Comparison of ENCODE assay signal across 13 cellular contexts in the genomic region with DNA sequence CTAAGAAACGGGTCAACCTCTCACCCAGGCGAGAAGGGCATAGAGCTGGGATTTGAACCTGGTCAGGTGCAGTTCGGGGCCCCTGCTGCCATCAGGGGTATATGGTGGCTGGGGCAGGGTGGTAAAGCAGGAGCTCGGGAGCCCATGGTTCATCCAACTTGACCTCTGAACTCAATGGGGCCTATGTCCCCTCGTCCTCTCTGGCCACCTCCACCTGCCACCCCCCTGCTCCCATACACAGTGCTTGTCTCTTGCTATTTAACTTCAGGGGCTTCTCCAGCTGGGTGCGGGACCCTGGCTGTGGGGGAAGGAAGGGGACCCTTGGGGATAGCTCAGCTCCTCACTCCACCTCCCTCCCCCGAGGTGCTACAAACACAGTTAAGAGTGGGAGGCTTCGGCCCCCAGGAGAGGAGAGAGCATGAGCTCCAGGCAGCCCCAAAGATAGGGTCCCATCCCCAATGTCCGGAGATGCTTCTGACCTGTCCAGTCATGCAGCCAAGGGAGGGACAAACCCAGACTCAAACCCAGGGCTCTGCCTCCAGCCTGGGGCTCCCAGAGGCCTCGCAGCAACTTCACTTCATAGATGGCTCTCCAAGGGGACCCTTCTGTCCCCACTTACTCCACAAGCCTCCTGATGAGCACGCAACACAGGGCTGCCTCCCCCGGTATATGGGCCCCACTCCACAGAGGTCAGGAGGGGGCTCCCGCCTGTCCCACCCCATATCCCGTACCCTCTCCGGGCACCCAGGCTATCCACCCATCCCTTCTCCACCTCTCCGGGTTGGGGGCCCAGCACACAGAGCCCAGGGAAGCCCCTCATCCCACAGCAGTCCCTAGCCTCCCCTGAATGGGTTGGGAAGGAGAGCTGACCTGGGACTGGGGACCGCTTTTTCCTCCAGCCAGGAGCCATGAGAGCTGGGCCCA. TPM values are rescaled to one million over a fixed set of nuclear protein-coding genes. Genes with fewer than 3 reads are reported as not detected.
DNase-seq lines count a peak whose midpoint lies in the region; ATAC-seq and TF ChIP-seq lines count a peak whose summit lies in the region.
"Had no signal": no experiment of that assay in that cellular context is flagged by ENCODE, and none has a peak within 500 bp of the region (broad histone marks: within the 10 kb centered on the region; RNA-seq: fewer than 3 reads in every experiment).

No MANE protein-coding gene starts in this region.

- peak overlapping the region; percentile 90 for H3K4me3 Mint-ChIP-seq in T-helper 1 cell treated with Interleukin-12 subunit alpha and Interleukin-12 subunit beta and Interleukin-4 antibody, amounts not matched to agents 30 μg/mL and 1 μg/mL, for 36 hours
- H3K4me3 Mint-ChIP-seq in stimulated activated naive CD8-positive, alpha-beta T cell treated with anti-CD3 and anti-CD28 coated beads, Interleukin-15, amount 100 ng/mL, for 72 hours = peak overlapping the region; percentile 83 to 96
- H3K4me3 Mint-ChIP-seq: brain had no signal

- no peak overlapping the region for H3K27ac ChIP-seq in colonic mucosa
- H3K27ac ChIP-seq: gastroesophageal sphincter, KMS-11 had no signal

- peak overlapping the region in 1 of 2 donors; percentile 50 for H3K9ac ChIP-seq in colonic mucosa (ENCODE audit: low read depth in 2 of 2, low read length in 2 of 2)
- H3K9ac ChIP-seq: KMS-11 had no signal

- H3K4me3 ChIP-seq in colonic mucosa = peak overlapping the region; percentile 15

- no peaks in the 10 kb centered on the region for H3K36me3 ChIP-seq in colonic mucosa
- H3K36me3 ChIP-seq: gastroesophageal sphincter had no signal

- peak overlapping the region; percentile 98 for H3K27ac Mint-ChIP-seq in T-helper 1 cell treated with Interleukin-12 subunit alpha and Interleukin-12 subunit beta and Interleukin-4 antibody, amounts not matched to agents 30 μg/mL and 1 μg/mL, for 36 hours
- H3K27ac Mint-ChIP-seq in stimulated activated naive CD8-positive, alpha-beta T cell treated with anti-CD3 and anti-CD28 coated beads, Interleukin-15, amount 100 ng/mL, for 72 hours = peak overlapping the region; percentile 98

- H3K4me1 ChIP-seq in colonic mucosa = no peaks in the 10 kb centered on the region

- DNase-seq in T-helper 1 cell = no peak
- no peak for DNase-seq in colonic mucosa
- no peak for DNase-seq in stimulated activated naive CD8-positive, alpha-beta T cell treated with anti-CD3 and anti-CD28 coated beads, Interleukin-15, amount 100 ng/mL, for 72 hours
- DNase-seq in stimulated activated CD4-positive, alpha-beta T cell treated with anti-CD3 and anti-CD28 coated beads, Interleukin-1b, Interleukin-23, amount 100 ng/mL, for 48 hours = no peak
- DNase-seq in GM19240 (ENCODE audit: insufficient read length, low spot score) = no peak
- DNase-seq: 8988T, NCI-H69 had no signal

- H3K9me3 ChIP-seq in colonic mucosa = no peaks in the 10 kb centered on the region

- peaks cover 11% of the 10 kb centered on the region for H3K9me3 Mint-ChIP-seq in T-helper 1 cell treated with Interleukin-12 subunit alpha and Interleukin-12 subunit beta and Interleukin-4 antibody, amounts not matched to agents 30 μg/mL and 1 μg/mL, for 36 hours
- H3K9me3 Mint-ChIP-seq in stimulated activated naive CD8-positive, alpha-beta T cell treated with anti-CD3 and anti-CD28 coated beads, Interleukin-15, amount 100 ng/mL, for 72 hours = peaks cover 0 to 15% of the 10 kb centered on the region in 2 donors

- H3K4me1 Mint-ChIP-seq in T-helper 1 cell treated with Interleukin-12 subunit alpha and Interleukin-12 subunit beta and Interleukin-4 antibody, amounts not matched to agents 30 μg/mL and 1 μg/mL, for 36 hours (ENCODE audit: low read depth) = peaks cover 58% of the 10 kb centered on the region
- peaks cover 89% of the 10 kb centered on the region for H3K4me1 Mint-ChIP-seq in stimulated activated naive CD8-positive, alpha-beta T cell treated with anti-CD3 and anti-CD28 coated beads, Interleukin-15, amount 100 ng/mL, for 72 hours

- peak; percentile 7 for ATAC-seq in HG03064 (IDR thresholded peaks at IDR 0.05; ENCODE audit: low read depth, unreplicated experiment)
- peak; percentile 27 for ATAC-seq in stimulated activated naive CD8-positive, alpha-beta T cell treated with anti-CD3 and anti-CD28 coated beads, Interleukin-15, amount 100 ng/mL, for 72 hours
- ATAC-seq in GM21367 (IDR thresholded peaks at IDR 0.05; ENCODE audit: unreplicated experiment) = no peak
- ATAC-seq: gastroesophageal sphincter had no signal

- intact Hi-C loops in colonic mucosa (cut with DNase I) = no loop called here

- peaks cover 43% of the 10 kb centered on the region for H3K36me3 Mint-ChIP-seq in T-helper 1 cell treated with Interleukin-12 subunit alpha and Interleukin-12 subunit beta and Interleukin-4 antibody, amounts not matched to agents 30 μg/mL and 1 μg/mL, for 36 hours (ENCODE audit: low read depth)
- H3K36me3 Mint-ChIP-seq: brain had no signal

- TF ChIP-seq CTCF in colonic mucosa (IDR thresholded peaks at IDR 0.05) = no peak

- no peaks in the 10 kb centered on the region for H3K27me3 Mint-ChIP-seq in T-helper 1 cell treated with Interleukin-12 subunit alpha and Interleukin-12 subunit beta and Interleukin-4 antibody, amounts not matched to agents 30 μg/mL and 1 μg/mL, for 36 hours (ENCODE audit: low read depth)
- H3K27me3 Mint-ChIP-seq in stimulated activated naive CD8-positive, alpha-beta T cell treated with anti-CD3 and anti-CD28 coated beads, Interleukin-15, amount 100 ng/mL, for 72 hours = no peaks in the 10 kb centered on the region

- H3K27me3 ChIP-seq in colonic mucosa = no peaks in the 10 kb centered on the region

RNA-seq across cellular contexts. Expression of gene IL2RB, which starts 0.7 kb away (rescaled TPM):
- total RNA-seq in colonic mucosa = 1 to 10 TPM; 2.0 to 2.7 TPM

RNA-seq across cellular contexts. Expression of gene C1QTNF6, which starts 39.0 kb away (rescaled TPM):
- 10 to 100 TPM in 1 of 2 donors, 1 to 10 TPM in 1; 9.3 to 16.7 TPM for total RNA-seq in colonic mucosa

RNA-seq across cellular contexts. Expression of gene TMPRSS6, which starts 39.5 kb away (rescaled TPM):
- total RNA-seq in colonic mucosa = 1 to 10 TPM in 1 of 2 donors, under 1 TPM in 1; 0.10 to 1.5 TPM
- total RNA-seq: gastroesophageal sphincter had no signal
